Comparison of ENCODE assay signal across 5 cellular contexts in genomic region chr19:461664-462551, GRCh38. TPM values are rescaled to one million over a fixed set of nuclear protein-coding genes. Genes with fewer than 3 reads are reported as not detected.
DNase-seq lines count a peak whose midpoint lies in the region; ATAC-seq and TF ChIP-seq lines count a peak whose summit lies in the region.

No MANE protein-coding gene starts in this region.

- ATAC-seq in GM18868 (IDR thresholded peaks at IDR 0.05; ENCODE audit: unreplicated experiment): no peak

- peak; percentile 63 for DNase-seq in NCI-H345 treated with DMSO at 0.1 percent for 48 hours (lab: John Stamatoyannopoulos, UW; ENCODE audit: unreplicated experiment)
- DNase-seq in ecto neural progenitor cell (ENCODE audit: low spot score): peak; percentile 79
- peak; percentile 79 for DNase-seq in progenitor cell of endocrine pancreas (ENCODE audit: low spot score, unreplicated experiment)
- DNase-seq in H4 (ENCODE audit: low spot score): no peak

- H3K4me1 Mint-ChIP-seq in progenitor cell of endocrine pancreas (ENCODE audit: low read depth): peaks cover 4% of the 10 kb centered on the region

- peaks cover 3% of the 10 kb centered on the region for H3K27me3 Mint-ChIP-seq in progenitor cell of endocrine pancreas

- peak overlapping the region; percentile 97 for H3K27ac Mint-ChIP-seq in progenitor cell of endocrine pancreas

- no peak for TF ChIP-seq CTCF in progenitor cell of endocrine pancreas (IDR thresholded peaks at IDR 0.05; ENCODE audit: unreplicated experiment)

- H3K36me3 Mint-ChIP-seq in progenitor cell of endocrine pancreas (ENCODE audit: insufficient read depth): peaks cover 6% of the 10 kb centered on the region

- no peaks in the 10 kb centered on the region for H3K9me3 Mint-ChIP-seq in progenitor cell of endocrine pancreas (ENCODE audit: low read depth)

- H3K4me3 Mint-ChIP-seq in progenitor cell of endocrine pancreas (ENCODE audit: low read depth): peak overlapping the region; percentile 81

RNA-seq across cellular contexts. Expression of gene SHC2, which starts 1.1 kb away (rescaled TPM):
- 159 TPM in 2 replicates for total RNA-seq in progenitor cell of endocrine pancreas
- total RNA-seq in H4 (2014; rRNA removed; shearing (Covaris generic)): 1.4 and 2.0 TPM in 2 replicates

RNA-seq across cellular contexts. Expression of gene MADCAM1, which starts 34.4 kb away (rescaled TPM):
- 0.77 and 1.0 TPM in 2 replicates for total RNA-seq in progenitor cell of endocrine pancreas
- not detected in 2 replicates for total RNA-seq in H4 (2014; rRNA removed; shearing (Covaris generic))

RNA-seq across cellular contexts. Expression of gene TPGS1, which starts 45.4 kb away (rescaled TPM):
- 16.4 and 18.0 TPM in 2 replicates for total RNA-seq in progenitor cell of endocrine pancreas
- total RNA-seq in H4 (2014; rRNA removed; shearing (Covaris generic)): 28.3 and 45.8 TPM in 2 replicates

RNA-seq across cellular contexts. Expression of gene C2CD4C, which starts 53.0 kb away (rescaled TPM):
- 13.2 and 13.8 TPM in 2 replicates for total RNA-seq in progenitor cell of endocrine pancreas
- 0.78 and 0.93 TPM in 2 replicates for total RNA-seq in H4 (2014; rRNA removed; shearing (Covaris generic))

Comparison
In these comparisons a context has a peak if more than half of its experiments do, and no peak if none do; other contexts are left out.
1. RNA of gene SHC2, which starts 1.1 kb away (total RNA-seq): 159 TPM in progenitor cell of endocrine pancreas; 1.4 to 2.0 TPM in H4; every median in the first group is over 10 times any median in the second.